In the genomic region with DNA sequence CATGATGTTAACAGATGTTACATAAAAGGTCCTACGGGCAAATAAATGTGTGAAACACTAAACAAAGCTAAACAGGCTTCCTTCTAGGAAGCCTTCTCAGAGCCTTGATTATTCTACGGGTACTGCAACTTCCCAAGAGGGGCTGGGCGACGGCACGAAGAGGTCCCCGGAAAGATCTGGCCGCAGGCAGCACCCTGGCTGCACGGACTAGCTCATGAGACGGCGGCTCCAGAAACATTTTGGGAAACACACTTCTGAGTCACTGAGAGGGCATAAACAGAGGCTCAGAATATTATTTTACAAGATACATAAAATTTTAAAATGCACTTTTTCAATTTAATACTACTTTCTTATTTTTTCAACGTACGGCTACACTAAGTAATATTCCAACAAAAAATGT, we compare ENCODE assay signal across 1 cellular context.
TF ChIP-seq lines count a peak whose summit lies in the region.

No MANE protein-coding gene starts in this region.

TF ChIP-seq in GM23338, 12 proteins besides CTCF, POLR2A, EP300 and RAD21 (continued from another document):
- TF ChIP-seq ZNF462 (CRISPR knock-in tag; IDR thresholded peaks at IDR 0.05) (no peak), EZH2phosphoT487 (IDR thresholded peaks at IDR 0.05; ENCODE audit: unreplicated experiment) (no peak), REST (IDR thresholded peaks at IDR 0.05; ENCODE audit: unreplicated experiment) (no peak), EZH2 (IDR thresholded peaks at IDR 0.05; ENCODE audit: low read depth, unreplicated experiment) (no peak), NANOG (IDR thresholded peaks at IDR 0.05; ENCODE audit: borderline replicate concordance) (no peak), JUNB (IDR thresholded peaks at IDR 0.05; ENCODE audit: unreplicated experiment) (no peak)
